ENCODE assay signal across 16 cellular contexts in genomic region chr1:77170687-77171086, GRCh38. TPM values are rescaled to one million over a fixed set of nuclear protein-coding genes. Genes with fewer than 3 reads are reported as not detected.
DNase-seq lines count a peak whose midpoint lies in the region; ATAC-seq and TF ChIP-seq lines count a peak whose summit lies in the region.
"Had no signal": no experiment of that assay in that cellular context is flagged by ENCODE, and none has a peak within 500 bp of the region (broad histone marks: within the 10 kb centered on the region; RNA-seq: fewer than 3 reads in every experiment).

No MANE protein-coding gene starts in this region.

- no peak overlapping the region for H3K27ac ChIP-seq in gastrocnemius medialis
- H3K27ac ChIP-seq: colonic mucosa, SJCRH30, suprapubic skin had no signal

- no peak overlapping the region for H3K9ac ChIP-seq in endocrine pancreas (ENCODE audit: control insufficient read depth, insufficient read depth, low read length)

- no peaks in the 10 kb centered on the region for H3K4me1 Mint-ChIP-seq in glutamatergic neuron (ENCODE audit: low read depth, unreplicated experiment)

- H3K27me3 Mint-ChIP-seq in glutamatergic neuron (ENCODE audit: unreplicated experiment) = no peaks in the 10 kb centered on the region

- H3K4me1 ChIP-seq in endocrine pancreas (ENCODE audit: control insufficient read depth, insufficient read depth, low read length) (no peaks in the 10 kb centered on the region), gastrocnemius medialis (no peaks in the 10 kb centered on the region)
- H3K4me1 ChIP-seq: colonic mucosa, SJCRH30, suprapubic skin had no signal

- no peaks in the 10 kb centered on the region for H3K36me3 ChIP-seq in endocrine pancreas (ENCODE audit: control insufficient read depth, insufficient read depth, low read length)
- no peaks in the 10 kb centered on the region for H3K36me3 ChIP-seq in gastrocnemius medialis
- H3K36me3 ChIP-seq: colonic mucosa, suprapubic skin had no signal

- no peaks in the 10 kb centered on the region for H3K27me3 ChIP-seq in endocrine pancreas (ENCODE audit: control insufficient read depth, insufficient read depth, low read length)
- no peaks in the 10 kb centered on the region for H3K27me3 ChIP-seq in gastrocnemius medialis
- H3K27me3 ChIP-seq: colonic mucosa, SJCRH30, suprapubic skin had no signal

- intact Hi-C loops in gastrocnemius medialis (cut with DNase I; ENCODE audit: low total_unique reads) = no loop called here

- no peak overlapping the region for H3K4me3 Mint-ChIP-seq in glutamatergic neuron (ENCODE audit: unreplicated experiment)

- TF ChIP-seq POLR2A in gastrocnemius medialis (IDR thresholded peaks at IDR 0.05) = no peak

- TF ChIP-seq CTCF in glutamatergic neuron (IDR thresholded peaks at IDR 0.05; ENCODE audit: partially characterized antibody, unreplicated experiment) (no peak), gastrocnemius medialis (IDR thresholded peaks at IDR 0.05 in 4 of 5, conservative IDR thresholded peaks at IDR 0.05 in 1 of 5) (no peak)

- in situ Hi-C loops in gastrocnemius medialis (cut with MboI; ENCODE audit: low sequenced_read_pairs in 4 of 4) = loop anchor here in 2 of 4 donors (25.0 kb wide), 2 partner anchors 367 to 942 kb away; no protein-coding TSS in a partner anchor

- no peak for DNase-seq in activated CD4-positive, CD25-positive, alpha-beta regulatory T cell (lab: John Stamatoyannopoulos, UW)
- DNase-seq in M059J (ENCODE audit: low read depth) = peak; percentile 17
- peak; percentile 28 for DNase-seq in non-pigmented ciliary epithelial cell (ENCODE audit: low read depth)
- DNase-seq in glutamatergic neuron = no peak
- no peak for DNase-seq in gastrocnemius medialis
- DNase-seq: colonic mucosa; DMS153; erythroblast; NCI-H2107; occipital lobe; SJCRH30; stimulated activated CD4-positive, alpha-beta T cell treated with anti-CD3 and anti-CD28 coated beads, Interleukin-12 subunit alpha, Interleukin-12 subunit beta, amount 100 ng/mL, for 4 hours had no signal

- ATAC-seq in activated CD4-positive, CD25-positive, alpha-beta regulatory T cell treated with anti-CD3 and anti-CD28 coated beads, Interleukin-2, amount 50 U/mL, for 24 hours = peak; percentile 82 to 84
- ATAC-seq in gastrocnemius medialis (no peak), GM19324 (IDR thresholded peaks at IDR 0.05; ENCODE audit: low FRiP score, unreplicated experiment) (no peak)

- peaks cover 13% of the 10 kb centered on the region for H3K36me3 Mint-ChIP-seq in glutamatergic neuron (ENCODE audit: unreplicated experiment)

- H3K4me3 ChIP-seq in endocrine pancreas (ENCODE audit: control insufficient read depth, insufficient read depth, low read length) = peak overlapping the region; percentile 5
- H3K4me3 ChIP-seq in gastrocnemius medialis = no peak overlapping the region
- H3K4me3 ChIP-seq: colonic mucosa, SJCRH30, suprapubic skin had no signal

- no peak overlapping the region for H3K27ac Mint-ChIP-seq in glutamatergic neuron (ENCODE audit: unreplicated experiment)

- H3K9me3 ChIP-seq in endocrine pancreas (ENCODE audit: control insufficient read depth, low read length) (no peaks in the 10 kb centered on the region), gastrocnemius medialis (no peaks in the 10 kb centered on the region)
- H3K9me3 ChIP-seq: colonic mucosa had no signal

- peaks cover 2% of the 10 kb centered on the region for H3K9me3 Mint-ChIP-seq in glutamatergic neuron (ENCODE audit: unreplicated experiment)

RNA-seq across cellular contexts. Expression of gene PIGK, which starts 48.5 kb away (rescaled TPM):
- total RNA-seq in M059J (2014; rRNA removed; shearing (Covaris generic)) = 63.3 and 82.7 TPM in 2 replicates
- total RNA-seq in glutamatergic neuron (ENCODE audit: unreplicated experiment) (15.3 TPM), gastrocnemius medialis (10 to 100 TPM in 3 of 4 donors, 1 to 10 TPM in 1; 9.0 to 12.6 (median 11.2) TPM)

Comparison
In these comparisons a context has a peak if more than half of its experiments do, and no peak if none do; other contexts are left out.
1. ATAC-seq: peak in activated CD4-positive, CD25-positive, alpha-beta regulatory T cell treated with anti-CD3 and anti-CD28 coated beads, Interleukin-2, amount 50 U/mL, for 24 hours (2 of 2); none in gastrocnemius medialis (0 of 2) and GM19324 (single experiment).
2. DNase-seq: peak in M059J (single experiment) and non-pigmented ciliary epithelial cell (single experiment); none in activated CD4-positive, CD25-positive, alpha-beta regulatory T cell (0 of 4), glutamatergic neuron (single experiment) and gastrocnemius medialis (0 of 2).